ENCODE assay signal across 12 cellular contexts in the genomic region with DNA sequence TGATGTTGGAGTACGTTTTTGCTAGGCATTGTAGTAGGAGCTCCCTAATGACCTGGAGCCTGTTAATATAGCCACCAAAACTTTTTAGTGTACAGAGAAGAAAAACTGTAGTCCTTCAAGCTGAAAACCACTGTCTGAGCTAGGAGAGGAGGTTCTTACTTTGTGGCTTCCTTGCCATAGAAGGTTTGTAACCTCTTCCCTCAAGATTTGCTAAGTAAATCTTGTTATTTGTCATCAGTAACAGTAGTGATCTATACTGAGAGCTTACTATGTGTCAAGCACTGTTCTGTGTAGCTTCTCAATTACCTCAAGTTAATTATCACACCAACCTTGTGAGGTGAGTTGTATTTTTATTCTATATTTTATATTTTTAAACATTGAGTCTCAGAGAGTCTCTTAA. TPM values are rescaled to one million over a fixed set of nuclear protein-coding genes. Genes with fewer than 3 reads are reported as not detected.
DNase-seq lines count a peak whose midpoint lies in the region; ATAC-seq lines count a peak whose summit lies in the region.
"Had no signal": no experiment of that assay in that cellular context is flagged by ENCODE, and none has a peak within 500 bp of the region (broad histone marks: within the 10 kb centered on the region; RNA-seq: fewer than 3 reads in every experiment).

No MANE protein-coding gene starts in this region.

- peak; percentile 95 for ATAC-seq in GM21723 (IDR thresholded peaks at IDR 0.05; ENCODE audit: unreplicated experiment)
- peak; percentile 97 for ATAC-seq in HG03432 (IDR thresholded peaks at IDR 0.05; ENCODE audit: unreplicated experiment)
- ATAC-seq in natural killer cell treated with Interleukin-12 subunit alpha and Interleukin-12 subunit beta and Interleukin-15 and Interleukin-18, amount 100 ng/mL, for 72 hours = peak; percentile 85 to 91
- ATAC-seq: A549, psoas muscle had no signal

- DNase-seq in activated CD4-positive, alpha-beta T cell treated with anti-CD3 and anti-CD28 coated beads, Interleukin-2, amount 10 ng/mL, durations not matched to agents 7 days and 5 days = peak; percentile 45
- no peak for DNase-seq in activated CD4-positive, alpha-beta T cell treated with anti-CD3 and anti-CD28 coated beads for 1 hour
- DNase-seq in natural killer cell treated with Interleukin-12 subunit alpha and Interleukin-12 subunit beta and Interleukin-15 and Interleukin-18, amount 100 ng/mL, for 72 hours (ENCODE audit: low spot score) = no peak
- no peak for DNase-seq in T1000 (lab: John Stamatoyannopoulos, UW)
- DNase-seq in NCI-H146 (lab: John Stamatoyannopoulos, UW) = no peak
- DNase-seq in effector CD4-positive, alpha-beta T cell = no peak
- DNase-seq: dermis blood vessel endothelial cell, PC-9, psoas muscle had no signal

- H3K27me3 Mint-ChIP-seq in activated CD4-positive, alpha-beta T cell treated with anti-CD3 and anti-CD28 coated beads, Interleukin-2, amount 10 ng/mL, durations not matched to agents 7 days and 5 days = no peaks in the 10 kb centered on the region
- peaks cover 0 to 4% of the 10 kb centered on the region in 2 donors for H3K27me3 Mint-ChIP-seq in natural killer cell treated with Interleukin-12 subunit alpha and Interleukin-12 subunit beta and Interleukin-15 and Interleukin-18, amount 100 ng/mL, for 72 hours

- peaks cover 33% of the 10 kb centered on the region for H3K36me3 Mint-ChIP-seq in activated CD4-positive, alpha-beta T cell treated with anti-CD3 and anti-CD28 coated beads, Interleukin-2, amount 10 ng/mL, durations not matched to agents 7 days and 5 days (ENCODE audit: low read depth)
- no peaks in the 10 kb centered on the region for H3K36me3 Mint-ChIP-seq in natural killer cell treated with Interleukin-12 subunit alpha and Interleukin-12 subunit beta and Interleukin-15 and Interleukin-18, amount 100 ng/mL, for 72 hours

- H3K27ac Mint-ChIP-seq in activated CD4-positive, alpha-beta T cell treated with anti-CD3 and anti-CD28 coated beads, Interleukin-2, amount 10 ng/mL, durations not matched to agents 7 days and 5 days = peak overlapping the region; percentile 99
- peak overlapping the region; percentile 81 to 89 for H3K27ac Mint-ChIP-seq in natural killer cell treated with Interleukin-12 subunit alpha and Interleukin-12 subunit beta and Interleukin-15 and Interleukin-18, amount 100 ng/mL, for 72 hours

- H3K4me1 Mint-ChIP-seq in activated CD4-positive, alpha-beta T cell treated with anti-CD3 and anti-CD28 coated beads, Interleukin-2, amount 10 ng/mL, durations not matched to agents 7 days and 5 days = peaks cover 88% of the 10 kb centered on the region
- peaks cover 48 to 67% of the 10 kb centered on the region in 2 donors for H3K4me1 Mint-ChIP-seq in natural killer cell treated with Interleukin-12 subunit alpha and Interleukin-12 subunit beta and Interleukin-15 and Interleukin-18, amount 100 ng/mL, for 72 hours (ENCODE audit: low read depth in 2 of 2)

- peaks cover 6% of the 10 kb centered on the region for H3K9me3 Mint-ChIP-seq in activated CD4-positive, alpha-beta T cell treated with anti-CD3 and anti-CD28 coated beads, Interleukin-2, amount 10 ng/mL, durations not matched to agents 7 days and 5 days
- H3K9me3 Mint-ChIP-seq in natural killer cell treated with Interleukin-12 subunit alpha and Interleukin-12 subunit beta and Interleukin-15 and Interleukin-18, amount 100 ng/mL, for 72 hours = no peaks in the 10 kb centered on the region

- POLR2A ChIA-PET in activated CD4-positive, alpha-beta T cell treated with anti-CD3 and anti-CD28 coated beads, Interleukin-2, amount 10 ng/mL, durations not matched to agents 7 days and 5 days (lab: Charles Lee) = interaction anchor here (0.6 to 1.6 kb wide), 3 partner anchors 11 to 151 kb away, joined by 3 to 8 read pairs (median 7); no protein-coding TSS in a partner anchor

- CTCF ChIA-PET in activated CD4-positive, alpha-beta T cell treated with anti-CD3 and anti-CD28 coated beads, Interleukin-2, amount 10 ng/mL, durations not matched to agents 7 days and 5 days (lab: Charles Lee) = interaction anchor here (0.7 to 2.3 kb wide), 11 partner anchors 8 to 628 kb away, joined by 3 to 14 read pairs (median 4); partner anchors contain the start of gene LRRC8C

- peak overlapping the region; percentile 84 for H3K4me3 Mint-ChIP-seq in activated CD4-positive, alpha-beta T cell treated with anti-CD3 and anti-CD28 coated beads, Interleukin-2, amount 10 ng/mL, durations not matched to agents 7 days and 5 days
- H3K4me3 Mint-ChIP-seq in natural killer cell treated with Interleukin-12 subunit alpha and Interleukin-12 subunit beta and Interleukin-15 and Interleukin-18, amount 100 ng/mL, for 72 hours = peak overlapping the region; percentile 87

RNA-seq across cellular contexts. Expression of gene LRRC8C, which starts 21.2 kb away (rescaled TPM):
- total RNA-seq in activated CD4-positive, alpha-beta T cell treated with anti-CD3 and anti-CD28 coated beads, Interleukin-2, amount 10 ng/mL, durations not matched to agents 7 days and 5 days = 10 to 100 TPM; 45.0 to 55.2 TPM
- 10 to 100 TPM; 15.8 to 25.4 TPM for total RNA-seq in natural killer cell treated with Interleukin-12 subunit alpha and Interleukin-12 subunit beta and Interleukin-15 and Interleukin-18, amount 100 ng/mL, for 72 hours
